In the genomic region with DNA sequence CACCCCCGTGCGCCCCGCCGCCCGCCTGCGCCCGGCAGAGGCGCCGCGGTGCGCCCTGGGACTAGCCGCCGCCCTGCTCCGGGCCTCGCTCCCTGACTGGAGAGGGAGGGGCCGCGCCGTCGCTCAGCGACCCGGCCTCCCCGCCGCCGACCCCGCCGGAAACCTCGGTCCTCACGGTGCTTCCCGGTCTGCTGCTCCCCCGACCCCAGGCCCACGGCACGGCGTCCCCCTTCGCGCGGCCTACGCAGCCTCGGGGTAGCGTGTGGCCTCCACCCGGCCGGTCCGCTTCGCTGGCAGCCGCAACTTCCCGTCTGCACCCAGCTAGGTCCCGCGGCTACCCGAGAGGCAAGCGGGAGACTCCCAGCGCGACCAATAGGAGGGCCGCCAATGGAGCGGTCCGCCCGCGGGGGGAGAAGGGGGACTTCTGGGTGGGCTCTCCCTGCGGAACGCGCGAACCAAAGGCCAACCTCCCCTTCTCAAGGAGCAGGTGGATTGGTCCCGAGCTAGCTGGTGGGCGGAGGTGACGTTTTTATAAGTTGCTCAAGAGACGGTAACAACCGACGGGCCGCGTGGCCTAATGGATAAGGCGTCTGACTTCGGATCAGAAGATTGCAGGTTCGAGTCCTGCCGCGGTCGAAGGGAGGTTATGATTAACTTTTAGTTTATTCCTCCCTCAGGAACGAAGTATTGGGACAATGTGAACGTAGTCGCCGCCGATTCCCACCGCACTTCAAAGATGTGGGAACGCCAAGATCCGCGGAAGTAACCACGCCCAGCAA, we compare ENCODE assay signal across 1 cellular context.
A peak's percentile ranks its signal among the peaks of the same experiment; 100 is the strongest.
TF ChIP-seq lines count a peak whose summit lies in the region.

A gene (minus strand): TSS at position 315 of the 779 bp plus-strand sequence. CDS start 1,070 bp downstream, outside the sequence.

TF ChIP-seq in HepG2, 621 proteins besides CTCF, POLR2A, EP300 and RAD21 (continued from another document and continues in another):
- TF ChIP-seq, protein P1, sequence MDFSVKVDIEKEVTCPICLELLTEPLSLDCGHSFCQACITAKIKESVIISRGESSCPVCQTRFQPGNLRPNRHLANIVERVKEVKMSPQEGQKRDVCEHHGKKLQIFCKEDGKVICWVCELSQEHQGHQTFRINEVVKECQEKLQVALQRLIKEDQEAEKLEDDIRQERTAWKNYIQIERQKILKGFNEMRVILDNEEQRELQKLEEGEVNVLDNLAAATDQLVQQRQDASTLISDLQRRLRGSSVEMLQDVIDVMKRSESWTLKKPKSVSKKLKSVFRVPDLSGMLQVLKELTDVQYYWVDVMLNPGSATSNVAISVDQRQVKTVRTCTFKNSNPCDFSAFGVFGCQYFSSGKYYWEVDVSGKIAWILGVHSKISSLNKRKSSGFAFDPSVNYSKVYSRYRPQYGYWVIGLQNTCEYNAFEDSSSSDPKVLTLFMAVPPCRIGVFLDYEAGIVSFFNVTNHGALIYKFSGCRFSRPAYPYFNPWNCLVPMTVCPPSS (IDR thresholded peaks at IDR 0.05): no peak
- TF ChIP-seq FIP1L1 (IDR thresholded peaks at IDR 0.05; ENCODE audit: borderline replicate concordance, insufficient read depth, low read depth, low read length) (no peak), CBX2 (IDR thresholded peaks at IDR 0.05; ENCODE audit: low read depth, low read length) (no peak), CBX2 (CRISPR knock-in tag; IDR thresholded peaks at IDR 0.05; ENCODE audit: low read depth) (no peak), KAT2B (IDR thresholded peaks at IDR 0.05; ENCODE audit: borderline replicate concordance, low read depth, low read length) (no peak), RORA (CRISPR knock-in tag; IDR thresholded peaks at IDR 0.05) (no peak), GATAD2A (CRISPR knock-in tag; IDR thresholded peaks at IDR 0.05) (peak; percentile 89), ATAD3A (CRISPR knock-in tag; IDR thresholded peaks at IDR 0.05) (no peak), RFX5 (IDR thresholded peaks at IDR 0.05; ENCODE audit: low read depth, low read length) (0 out of 2 replicates have a peak, but pooled peaks have one; percentile 14), MAFK (conservative IDR thresholded peaks at IDR 0.05 in 1 of 2, IDR thresholded peaks at IDR 0.05 in 1 of 2; ENCODE audit: low read length in 2 of 2) (no peak), SOX13 (IDR thresholded peaks at IDR 0.05) (peak; percentile 6; the same call in 1 of the 2 replicates), SOX13 (CRISPR knock-in tag; conservative IDR thresholded peaks at IDR 0.05 in 1 of 2, IDR thresholded peaks at IDR 0.05 in 1 of 2) (peak in 1 of 2 experiments; percentile 52; a peak in 1 of 4 replicates), ZNF354B (CRISPR knock-in tag; IDR thresholded peaks at IDR 0.05) (no peak), TBP (CRISPR knock-in tag; IDR thresholded peaks at IDR 0.05) (peak; percentile 96; the same call in 1 of the 2 replicates), SETDB1 (CRISPR knock-in tag; IDR thresholded peaks at IDR 0.05; ENCODE audit: borderline replicate concordance) (no peak), RFXANK (CRISPR knock-in tag; IDR thresholded peaks at IDR 0.05) (no peak), SPEN (CRISPR knock-in tag; IDR thresholded peaks at IDR 0.05; ENCODE audit: low read depth) (peak; percentile 89), ZNF772 (CRISPR knock-in tag; IDR thresholded peaks at IDR 0.05) (peak; percentile 94), JDP2 (CRISPR knock-in tag; IDR thresholded peaks at IDR 0.05; ENCODE audit: borderline replicate concordance) (peak; percentile 37; the same call in 1 of the 2 replicates), ZNF432 (CRISPR knock-in tag; IDR thresholded peaks at IDR 0.05; ENCODE audit: borderline replicate concordance) (no peak), ZNF790 (CRISPR knock-in tag; IDR thresholded peaks at IDR 0.05; ENCODE audit: borderline replicate concordance) (no peak; the same call in 1 of the 2 replicates), ZNF335 (CRISPR knock-in tag; IDR thresholded peaks at IDR 0.05) (peak; percentile 74), PAX8 (CRISPR knock-in tag; IDR thresholded peaks at IDR 0.05; ENCODE audit: borderline replicate concordance) (no peak), ZNF556 (CRISPR knock-in tag; IDR thresholded peaks at IDR 0.05; ENCODE audit: borderline replicate concordance) (no peak; the same call in none of the 2 replicates), GZF1 (CRISPR knock-in tag; IDR thresholded peaks at IDR 0.05) (peak; percentile 0; the same call in 1 of the 2 replicates), ZNF30 (CRISPR knock-in tag; IDR thresholded peaks at IDR 0.05) (0 out of 2 replicates have a peak, but pooled peaks have one; percentile 68), PHF21A (CRISPR knock-in tag; IDR thresholded peaks at IDR 0.05) (peak; percentile 93), PAWR (CRISPR knock-in tag; IDR thresholded peaks at IDR 0.05; ENCODE audit: borderline replicate concordance) (0 out of 2 replicates have a peak, but pooled peaks have one; percentile 31), ZNF567 (CRISPR knock-in tag; IDR thresholded peaks at IDR 0.05; ENCODE audit: borderline replicate concordance) (peak; percentile 54), ETV5 (CRISPR knock-in tag; IDR thresholded peaks at IDR 0.05; ENCODE audit: borderline replicate concordance) (peak; percentile 36; the same call in 1 of the 2 replicates), ZNF713 (CRISPR knock-in tag; IDR thresholded peaks at IDR 0.05) (no peak), ERF (CRISPR knock-in tag; IDR thresholded peaks at IDR 0.05) (peak; percentile 87), MBNL3 (CRISPR knock-in tag; conservative IDR thresholded peaks at IDR 0.05) (no peak), KLF15 (CRISPR knock-in tag; IDR thresholded peaks at IDR 0.05; ENCODE audit: borderline replicate concordance) (peak; percentile 78; the same call in 1 of the 2 replicates), CHCHD3 (CRISPR knock-in tag; IDR thresholded peaks at IDR 0.05) (no peak), ZNF605 (CRISPR knock-in tag; IDR thresholded peaks at IDR 0.05) (no peak; the same call in none of the 2 replicates), ZBTB7A (CRISPR knock-in tag; IDR thresholded peaks at IDR 0.05) (peak; percentile 90), KAT7 (CRISPR knock-in tag; IDR thresholded peaks at IDR 0.05; ENCODE audit: borderline replicate concordance) (no peak; the same call in 1 of the 2 replicates)
- TF ChIP-seq, protein P2, sequence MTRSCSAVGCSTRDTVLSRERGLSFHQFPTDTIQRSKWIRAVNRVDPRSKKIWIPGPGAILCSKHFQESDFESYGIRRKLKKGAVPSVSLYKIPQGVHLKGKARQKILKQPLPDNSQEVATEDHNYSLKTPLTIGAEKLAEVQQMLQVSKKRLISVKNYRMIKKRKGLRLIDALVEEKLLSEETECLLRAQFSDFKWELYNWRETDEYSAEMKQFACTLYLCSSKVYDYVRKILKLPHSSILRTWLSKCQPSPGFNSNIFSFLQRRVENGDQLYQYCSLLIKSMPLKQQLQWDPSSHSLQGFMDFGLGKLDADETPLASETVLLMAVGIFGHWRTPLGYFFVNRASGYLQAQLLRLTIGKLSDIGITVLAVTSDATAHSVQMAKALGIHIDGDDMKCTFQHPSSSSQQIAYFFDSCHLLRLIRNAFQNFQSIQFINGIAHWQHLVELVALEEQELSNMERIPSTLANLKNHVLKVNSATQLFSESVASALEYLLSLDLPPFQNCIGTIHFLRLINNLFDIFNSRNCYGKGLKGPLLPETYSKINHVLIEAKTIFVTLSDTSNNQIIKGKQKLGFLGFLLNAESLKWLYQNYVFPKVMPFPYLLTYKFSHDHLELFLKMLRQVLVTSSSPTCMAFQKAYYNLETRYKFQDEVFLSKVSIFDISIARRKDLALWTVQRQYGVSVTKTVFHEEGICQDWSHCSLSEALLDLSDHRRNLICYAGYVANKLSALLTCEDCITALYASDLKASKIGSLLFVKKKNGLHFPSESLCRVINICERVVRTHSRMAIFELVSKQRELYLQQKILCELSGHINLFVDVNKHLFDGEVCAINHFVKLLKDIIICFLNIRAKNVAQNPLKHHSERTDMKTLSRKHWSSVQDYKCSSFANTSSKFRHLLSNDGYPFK (CRISPR knock-in tag; IDR thresholded peaks at IDR 0.05; ENCODE audit: borderline replicate concordance): peak; percentile 43; the same call in 1 of the 2 replicates
- TF ChIP-seq, protein P3, sequence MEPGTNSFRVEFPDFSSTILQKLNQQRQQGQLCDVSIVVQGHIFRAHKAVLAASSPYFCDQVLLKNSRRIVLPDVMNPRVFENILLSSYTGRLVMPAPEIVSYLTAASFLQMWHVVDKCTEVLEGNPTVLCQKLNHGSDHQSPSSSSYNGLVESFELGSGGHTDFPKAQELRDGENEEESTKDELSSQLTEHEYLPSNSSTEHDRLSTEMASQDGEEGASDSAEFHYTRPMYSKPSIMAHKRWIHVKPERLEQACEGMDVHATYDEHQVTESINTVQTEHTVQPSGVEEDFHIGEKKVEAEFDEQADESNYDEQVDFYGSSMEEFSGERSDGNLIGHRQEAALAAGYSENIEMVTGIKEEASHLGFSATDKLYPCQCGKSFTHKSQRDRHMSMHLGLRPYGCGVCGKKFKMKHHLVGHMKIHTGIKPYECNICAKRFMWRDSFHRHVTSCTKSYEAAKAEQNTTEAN (CRISPR knock-in tag; conservative IDR thresholded peaks at IDR 0.05): no peak; the same call in 1 of the 2 replicates
- TF ChIP-seq, protein P4, sequence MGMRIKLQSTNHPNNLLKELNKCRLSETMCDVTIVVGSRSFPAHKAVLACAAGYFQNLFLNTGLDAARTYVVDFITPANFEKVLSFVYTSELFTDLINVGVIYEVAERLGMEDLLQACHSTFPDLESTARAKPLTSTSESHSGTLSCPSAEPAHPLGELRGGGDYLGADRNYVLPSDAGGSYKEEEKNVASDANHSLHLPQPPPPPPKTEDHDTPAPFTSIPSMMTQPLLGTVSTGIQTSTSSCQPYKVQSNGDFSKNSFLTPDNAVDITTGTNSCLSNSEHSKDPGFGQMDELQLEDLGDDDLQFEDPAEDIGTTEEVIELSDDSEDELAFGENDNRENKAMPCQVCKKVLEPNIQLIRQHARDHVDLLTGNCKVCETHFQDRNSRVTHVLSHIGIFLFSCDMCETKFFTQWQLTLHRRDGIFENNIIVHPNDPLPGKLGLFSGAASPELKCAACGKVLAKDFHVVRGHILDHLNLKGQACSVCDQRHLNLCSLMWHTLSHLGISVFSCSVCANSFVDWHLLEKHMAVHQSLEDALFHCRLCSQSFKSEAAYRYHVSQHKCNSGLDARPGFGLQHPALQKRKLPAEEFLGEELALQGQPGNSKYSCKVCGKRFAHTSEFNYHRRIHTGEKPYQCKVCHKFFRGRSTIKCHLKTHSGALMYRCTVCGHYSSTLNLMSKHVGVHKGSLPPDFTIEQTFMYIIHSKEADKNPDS (CRISPR knock-in tag; IDR thresholded peaks at IDR 0.05): no peak
- TF ChIP-seq, protein P5, sequence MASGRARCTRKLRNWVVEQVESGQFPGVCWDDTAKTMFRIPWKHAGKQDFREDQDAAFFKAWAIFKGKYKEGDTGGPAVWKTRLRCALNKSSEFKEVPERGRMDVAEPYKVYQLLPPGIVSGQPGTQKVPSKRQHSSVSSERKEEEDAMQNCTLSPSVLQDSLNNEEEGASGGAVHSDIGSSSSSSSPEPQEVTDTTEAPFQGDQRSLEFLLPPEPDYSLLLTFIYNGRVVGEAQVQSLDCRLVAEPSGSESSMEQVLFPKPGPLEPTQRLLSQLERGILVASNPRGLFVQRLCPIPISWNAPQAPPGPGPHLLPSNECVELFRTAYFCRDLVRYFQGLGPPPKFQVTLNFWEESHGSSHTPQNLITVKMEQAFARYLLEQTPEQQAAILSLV (CRISPR knock-in tag; IDR thresholded peaks at IDR 0.05; ENCODE audit: borderline replicate concordance): peak; percentile 71; the same call in 1 of the 2 replicates
- TF ChIP-seq, protein P6, sequence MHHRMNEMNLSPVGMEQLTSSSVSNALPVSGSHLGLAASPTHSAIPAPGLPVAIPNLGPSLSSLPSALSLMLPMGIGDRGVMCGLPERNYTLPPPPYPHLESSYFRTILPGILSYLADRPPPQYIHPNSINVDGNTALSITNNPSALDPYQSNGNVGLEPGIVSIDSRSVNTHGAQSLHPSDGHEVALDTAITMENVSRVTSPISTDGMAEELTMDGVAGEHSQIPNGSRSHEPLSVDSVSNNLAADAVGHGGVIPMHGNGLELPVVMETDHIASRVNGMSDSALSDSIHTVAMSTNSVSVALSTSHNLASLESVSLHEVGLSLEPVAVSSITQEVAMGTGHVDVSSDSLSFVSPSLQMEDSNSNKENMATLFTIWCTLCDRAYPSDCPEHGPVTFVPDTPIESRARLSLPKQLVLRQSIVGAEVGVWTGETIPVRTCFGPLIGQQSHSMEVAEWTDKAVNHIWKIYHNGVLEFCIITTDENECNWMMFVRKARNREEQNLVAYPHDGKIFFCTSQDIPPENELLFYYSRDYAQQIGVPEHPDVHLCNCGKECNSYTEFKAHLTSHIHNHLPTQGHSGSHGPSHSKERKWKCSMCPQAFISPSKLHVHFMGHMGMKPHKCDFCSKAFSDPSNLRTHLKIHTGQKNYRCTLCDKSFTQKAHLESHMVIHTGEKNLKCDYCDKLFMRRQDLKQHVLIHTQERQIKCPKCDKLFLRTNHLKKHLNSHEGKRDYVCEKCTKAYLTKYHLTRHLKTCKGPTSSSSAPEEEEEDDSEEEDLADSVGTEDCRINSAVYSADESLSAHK (CRISPR knock-in tag; IDR thresholded peaks at IDR 0.05; ENCODE audit: borderline replicate concordance): no peak; the same call in 1 of the 2 replicates
- TF ChIP-seq, protein P7, sequence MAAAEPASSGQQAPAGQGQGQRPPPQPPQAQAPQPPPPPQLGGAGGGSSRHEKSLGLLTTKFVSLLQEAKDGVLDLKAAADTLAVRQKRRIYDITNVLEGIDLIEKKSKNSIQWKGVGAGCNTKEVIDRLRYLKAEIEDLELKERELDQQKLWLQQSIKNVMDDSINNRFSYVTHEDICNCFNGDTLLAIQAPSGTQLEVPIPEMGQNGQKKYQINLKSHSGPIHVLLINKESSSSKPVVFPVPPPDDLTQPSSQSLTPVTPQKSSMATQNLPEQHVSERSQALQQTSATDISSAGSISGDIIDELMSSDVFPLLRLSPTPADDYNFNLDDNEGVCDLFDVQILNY (CRISPR knock-in tag; conservative IDR thresholded peaks at IDR 0.05): peak; percentile 78
- TF ChIP-seq, protein P8, sequence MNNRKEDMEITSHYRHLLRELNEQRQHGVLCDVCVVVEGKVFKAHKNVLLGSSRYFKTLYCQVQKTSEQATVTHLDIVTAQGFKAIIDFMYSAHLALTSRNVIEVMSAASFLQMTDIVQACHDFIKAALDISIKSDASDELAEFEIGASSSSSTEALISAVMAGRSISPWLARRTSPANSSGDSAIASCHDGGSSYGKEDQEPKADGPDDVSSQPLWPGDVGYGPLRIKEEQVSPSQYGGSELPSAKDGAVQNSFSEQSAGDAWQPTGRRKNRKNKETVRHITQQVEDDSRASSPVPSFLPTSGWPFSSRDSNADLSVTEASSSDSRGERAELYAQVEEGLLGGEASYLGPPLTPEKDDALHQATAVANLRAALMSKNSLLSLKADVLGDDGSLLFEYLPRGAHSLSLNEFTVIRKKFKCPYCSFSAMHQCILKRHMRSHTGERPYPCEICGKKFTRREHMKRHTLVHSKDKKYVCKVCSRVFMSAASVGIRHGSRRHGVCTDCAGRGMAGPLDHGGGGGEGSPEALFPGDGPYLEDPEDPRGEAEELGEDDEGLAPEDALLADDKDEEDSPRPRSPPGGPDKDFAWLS (CRISPR knock-in tag; IDR thresholded peaks at IDR 0.05; ENCODE audit: borderline replicate concordance): no peak
- TF ChIP-seq, protein P9, sequence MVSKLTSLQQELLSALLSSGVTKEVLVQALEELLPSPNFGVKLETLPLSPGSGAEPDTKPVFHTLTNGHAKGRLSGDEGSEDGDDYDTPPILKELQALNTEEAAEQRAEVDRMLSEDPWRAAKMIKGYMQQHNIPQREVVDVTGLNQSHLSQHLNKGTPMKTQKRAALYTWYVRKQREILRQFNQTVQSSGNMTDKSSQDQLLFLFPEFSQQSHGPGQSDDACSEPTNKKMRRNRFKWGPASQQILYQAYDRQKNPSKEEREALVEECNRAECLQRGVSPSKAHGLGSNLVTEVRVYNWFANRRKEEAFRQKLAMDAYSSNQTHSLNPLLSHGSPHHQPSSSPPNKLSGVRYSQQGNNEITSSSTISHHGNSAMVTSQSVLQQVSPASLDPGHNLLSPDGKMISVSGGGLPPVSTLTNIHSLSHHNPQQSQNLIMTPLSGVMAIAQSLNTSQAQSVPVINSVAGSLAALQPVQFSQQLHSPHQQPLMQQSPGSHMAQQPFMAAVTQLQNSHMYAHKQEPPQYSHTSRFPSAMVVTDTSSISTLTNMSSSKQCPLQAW (CRISPR knock-in tag; IDR thresholded peaks at IDR 0.05): peak; percentile 97
